Comparison of ENCODE assay signal across 8 cellular contexts in the genomic region with DNA sequence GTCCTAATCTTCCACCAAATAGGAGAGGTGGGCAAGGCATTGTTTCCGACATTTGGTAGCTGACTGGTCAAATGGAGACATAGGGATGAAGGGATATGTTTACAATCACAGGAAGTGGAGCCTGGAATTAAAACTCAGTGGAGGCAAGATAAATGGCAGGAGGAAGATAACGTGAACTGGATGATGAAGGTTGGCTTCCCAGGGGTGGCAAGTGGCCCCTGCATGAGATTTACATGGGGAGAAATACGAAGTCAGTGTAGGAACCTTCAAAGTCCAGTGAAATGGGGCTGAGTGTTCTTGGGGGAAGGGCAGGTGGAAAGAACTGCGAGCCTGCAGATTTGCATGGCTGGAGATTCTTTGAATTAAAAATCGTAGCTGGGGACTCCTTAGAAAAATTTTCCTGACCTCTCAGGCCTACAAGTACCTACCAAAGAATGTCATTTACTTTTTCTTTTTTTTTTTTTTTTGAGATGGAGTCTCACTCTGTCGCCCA. TPM values are rescaled to one million over a fixed set of nuclear protein-coding genes. Genes with fewer than 3 reads are reported as not detected.
DNase-seq lines count a peak whose midpoint lies in the region; ATAC-seq and TF ChIP-seq lines count a peak whose summit lies in the region.

No MANE protein-coding gene starts in this region.

- H3K4me1 ChIP-seq in SJCRH30 (no peaks in the 10 kb centered on the region), esophagus squamous epithelium (peaks cover 37 to 74% (median 42%) of the 10 kb centered on the region in 3 donors), rectal smooth muscle tissue (ENCODE audit: control insufficient read depth, insufficient read depth, low read length) (peaks cover 8% of the 10 kb centered on the region)

- no peak for ATAC-seq in GM19463 (IDR thresholded peaks at IDR 0.05; ENCODE audit: unreplicated experiment)
- no peak for ATAC-seq in HG02884 (IDR thresholded peaks at IDR 0.05; ENCODE audit: unreplicated experiment)

- DNase-seq in GM06990 (ENCODE audit: extremely low read depth, insufficient read length), result no peak
- no peak for DNase-seq in SJCRH30
- no peak for DNase-seq in esophagus squamous epithelium (lab: John Stamatoyannopoulos, UW)
- no peak for DNase-seq in islet precursor cell
- DNase-seq in putamen (ENCODE audit: low spot score), result no peak

- H3K27ac ChIP-seq in SJCRH30, result peak overlapping the region; percentile 58
- peak overlapping the region; percentile 66 to 90 (median 86) for H3K27ac ChIP-seq in esophagus squamous epithelium
- H3K27ac ChIP-seq in rectal smooth muscle tissue (ENCODE audit: low read depth, low read length), result peak overlapping the region; percentile 49

- intact Hi-C loops in esophagus squamous epithelium (cut with DNase I), result no loop called here

- H3K36me3 ChIP-seq in GM06990 (ENCODE audit: control insufficient read depth, insufficient read depth, low read length) (peaks cover 17% of the 10 kb centered on the region), SJCRH30 (peaks cover 24% of the 10 kb centered on the region), esophagus squamous epithelium (peaks cover 5 to 34% (median 16%) of the 10 kb centered on the region in 3 donors), rectal smooth muscle tissue (ENCODE audit: control insufficient read depth, insufficient read depth, low read length) (peaks cover 15% of the 10 kb centered on the region)

- H3K27me3 ChIP-seq in GM06990 (replicated peaks; ENCODE audit: control insufficient read depth, insufficient read depth, low read length), result no peaks in the 10 kb centered on the region
- no peaks in the 10 kb centered on the region for H3K27me3 ChIP-seq in SJCRH30
- H3K27me3 ChIP-seq in esophagus squamous epithelium, result no peaks in the 10 kb centered on the region
- no peaks in the 10 kb centered on the region for H3K27me3 ChIP-seq in rectal smooth muscle tissue (ENCODE audit: control insufficient read depth, insufficient read depth, low read length)

- TF ChIP-seq POLR2A in esophagus squamous epithelium (IDR thresholded peaks at IDR 0.05), result no peak

- H3K9ac ChIP-seq in rectal smooth muscle tissue (ENCODE audit: low read length), result no peak overlapping the region

- TF ChIP-seq CTCF in GM06990 (IDR thresholded peaks at IDR 0.05; ENCODE audit: insufficient read depth, low read length, poor library complexity, severe bottlenecking) (no peak), esophagus squamous epithelium (IDR thresholded peaks at IDR 0.05) (no peak)

- H3K9me3 ChIP-seq in SJCRH30 (replicated peaks) (no peaks in the 10 kb centered on the region), esophagus squamous epithelium (no peaks in the 10 kb centered on the region)

- WGBS in esophagus squamous epithelium, 2 donors, result 89% methylated on average over 6 of the region's 6 CpGs

- H3K4me3 ChIP-seq in GM06990 (replicated peaks; ENCODE audit: low read depth, low read length) (peak overlapping the region; percentile 63), SJCRH30 (peak overlapping the region; percentile 66), esophagus squamous epithelium (peak overlapping the region in 3 of 4 donors; percentile 49 to 66 (median 57)), rectal smooth muscle tissue (ENCODE audit: low read length) (peak overlapping the region; percentile 67)

RNA-seq across cellular contexts. Expression of a gene that starts 0.7 kb away (rescaled TPM):
- 16.9 and 20.9 TPM in 2 replicates for total RNA-seq in SJCRH30 (2014; rRNA removed; shearing (Covaris generic))
- total RNA-seq in esophagus squamous epithelium, result 10 to 100 TPM in 2 of 4 donors, 1 to 10 TPM in 2; 3.8 to 21.0 (median 7.6) TPM

RNA-seq across cellular contexts. Expression of a gene that starts 21.4 kb away (rescaled TPM):
- total RNA-seq in SJCRH30 (2014; rRNA removed; shearing (Covaris generic)), result 211 and 216 TPM in 2 replicates
- 100 to 1,000 TPM; 250 to 385 (median 268) TPM for total RNA-seq in esophagus squamous epithelium

RNA-seq across cellular contexts. Expression of a gene that starts 26.1 kb away (rescaled TPM):
- total RNA-seq in SJCRH30 (2014; rRNA removed; shearing (Covaris generic)), result 45.6 and 53.6 TPM in 2 replicates
- 10 to 100 TPM; 58.4 to 88.4 (median 72.3) TPM for total RNA-seq in esophagus squamous epithelium
